In the genomic region with DNA sequence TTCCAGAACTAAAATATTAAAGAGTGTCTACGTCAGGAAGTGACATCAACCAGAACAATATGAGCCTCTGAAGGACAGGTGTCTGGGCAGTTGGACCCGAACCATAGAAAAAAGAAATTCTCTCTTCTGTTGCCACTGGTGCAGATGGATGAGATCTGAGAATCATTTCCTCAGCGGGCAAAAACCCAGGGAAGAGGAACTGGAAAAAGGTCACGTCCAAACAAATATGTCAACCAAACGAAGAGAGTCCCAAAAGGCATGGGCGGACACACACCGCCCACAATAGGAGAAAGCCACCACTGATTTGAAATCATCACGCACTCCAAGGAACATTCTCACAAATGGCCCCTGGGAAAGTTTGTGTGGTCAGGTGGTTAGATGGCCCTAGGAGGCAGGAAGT, we compare ENCODE assay signal across 22 cellular contexts.
A peak's percentile ranks its signal among the peaks of the same experiment; 100 is the strongest.
DNase-seq lines count a peak whose midpoint lies in the region; ATAC-seq and TF ChIP-seq lines count a peak whose summit lies in the region.
"Had no signal": no experiment of that assay in that cellular context is flagged by ENCODE, and none has a peak within 500 bp of the region (broad histone marks: within the 10 kb centered on the region; RNA-seq: fewer than 3 reads in every experiment).

No MANE protein-coding gene starts in this region.

- TF ChIP-seq CTCF in right atrium auricular region (IDR thresholded peaks at IDR 0.05), result no peak

- intact Hi-C loops in Right ventricle myocardium inferior (cut with DNase I), result no loop called here
- intact Hi-C loops in left ventricle myocardium superior (cut with micrococcal nuclease), result no loop called here
- intact Hi-C loops in left cardiac atrium (cut with DNase I), result no loop called here

- ATAC-seq in Right ventricle myocardium inferior (peak; percentile 27), left ventricle myocardium superior (peak; percentile 46), left cardiac atrium (no peak)
- ATAC-seq: CD8-positive, alpha-beta T cell; GM12878; GM23338; HCT116 had no signal

- H3K4me3 Mint-ChIP-seq in activated naive CD4-positive, alpha-beta T cell treated with anti-CD3 and anti-CD28 coated beads, Interleukin-2, amount 10 ng/mL, durations not matched to agents 7 days and 5 days, result no peak overlapping the region
- no peak overlapping the region for H3K4me3 Mint-ChIP-seq in immature natural killer cell
- H3K4me3 Mint-ChIP-seq: B cell; CD4-positive, CD25-positive, alpha-beta regulatory T cell; CD8-positive, alpha-beta T cell; GM23338; H9 had no signal

- H3K27me3 ChIP-seq in right atrium auricular region, result no peaks in the 10 kb centered on the region
- H3K27me3 ChIP-seq: BLaER1 had no signal

- no peak overlapping the region for H3K27ac Mint-ChIP-seq in activated naive CD4-positive, alpha-beta T cell treated with anti-CD3 and anti-CD28 coated beads, Interleukin-2, amount 10 ng/mL, durations not matched to agents 7 days and 5 days
- no peak overlapping the region for H3K27ac Mint-ChIP-seq in immature natural killer cell
- H3K27ac Mint-ChIP-seq: B cell; CD4-positive, CD25-positive, alpha-beta regulatory T cell; CD8-positive, alpha-beta T cell; GM23338; H9 had no signal

- no peaks in the 10 kb centered on the region for H3K9me3 ChIP-seq in right atrium auricular region
- H3K9me3 ChIP-seq: Caco-2 had no signal

- DNase-seq in Right ventricle myocardium inferior (ENCODE audit: missing footprints) (no peak), right atrium auricular region (ENCODE audit: low spot score) (no peak), left ventricle myocardium superior (no peak), left cardiac atrium (no peak), islet precursor cell (peak; percentile 35), MV-4-11 (lab: John Stamatoyannopoulos, UW) (no peak), immature natural killer cell (no peak)
- no peak for DNase-seq in activated naive CD4-positive, alpha-beta T cell treated with anti-CD3 and anti-CD28 coated beads, Interleukin-2, amount 10 ng/mL, durations not matched to agents 7 days and 5 days
- DNase-seq: Caco-2; CD4-positive, CD25-positive, alpha-beta regulatory T cell; CD8-positive, alpha-beta T cell; DMS153; DND-41; GDM1; H9 had no signal

- no peak overlapping the region for H3K27ac ChIP-seq in right atrium auricular region
- H3K27ac ChIP-seq: 22Rv1, BLaER1, C4-2B had no signal

- peaks cover 10% of the 10 kb centered on the region for H3K9me3 Mint-ChIP-seq in activated naive CD4-positive, alpha-beta T cell treated with anti-CD3 and anti-CD28 coated beads, Interleukin-2, amount 10 ng/mL, durations not matched to agents 7 days and 5 days
- H3K9me3 Mint-ChIP-seq in immature natural killer cell, result no peaks in the 10 kb centered on the region
- H3K9me3 Mint-ChIP-seq: CD8-positive, alpha-beta T cell; H9 had no signal

- H3K4me3 ChIP-seq in right atrium auricular region, result no peak overlapping the region
- H3K4me3 ChIP-seq: BLaER1, GM12878, GM23338 had no signal

- H3K36me3 Mint-ChIP-seq in activated naive CD4-positive, alpha-beta T cell treated with anti-CD3 and anti-CD28 coated beads, Interleukin-2, amount 10 ng/mL, durations not matched to agents 7 days and 5 days, result peaks cover 19% of the 10 kb centered on the region
- peaks cover 0 to 3% (median 0%) of the 10 kb centered on the region in 3 donors for H3K36me3 Mint-ChIP-seq in immature natural killer cell
- H3K36me3 Mint-ChIP-seq: CD8-positive, alpha-beta T cell had no signal

- no peaks in the 10 kb centered on the region for H3K36me3 ChIP-seq in right atrium auricular region

- H3K4me1 Mint-ChIP-seq in activated naive CD4-positive, alpha-beta T cell treated with anti-CD3 and anti-CD28 coated beads, Interleukin-2, amount 10 ng/mL, durations not matched to agents 7 days and 5 days, result peaks cover 5% of the 10 kb centered on the region
- H3K4me1 Mint-ChIP-seq in immature natural killer cell, result no peaks in the 10 kb centered on the region
- H3K4me1 Mint-ChIP-seq: B cell had no signal

- peaks cover 7% of the 10 kb centered on the region for H3K27me3 Mint-ChIP-seq in activated naive CD4-positive, alpha-beta T cell treated with anti-CD3 and anti-CD28 coated beads, Interleukin-2, amount 10 ng/mL, durations not matched to agents 7 days and 5 days
- H3K27me3 Mint-ChIP-seq in immature natural killer cell (ENCODE audit: low read depth in 3 of 3), result peaks cover 0 to 8% (median 1%) of the 10 kb centered on the region in 3 donors
- H3K27me3 Mint-ChIP-seq: B cell; CD4-positive, CD25-positive, alpha-beta regulatory T cell had no signal

- CTCF ChIA-PET in activated naive CD4-positive, alpha-beta T cell treated with anti-CD3 and anti-CD28 coated beads, Interleukin-2, amount 10 ng/mL, durations not matched to agents 7 days and 5 days (lab: Charles Lee), result interaction anchor here (0.6 kb wide), 1 partner anchor 166 kb away, joined by 3 read pairs; no protein-coding TSS in a partner anchor

- H3K4me1 ChIP-seq in right atrium auricular region, result peaks cover 0 to 1% of the 10 kb centered on the region in 2 donors
- H3K4me1 ChIP-seq: BLaER1, Caco-2 had no signal

Comparison
In these comparisons a context has a peak if more than half of its experiments do, and no peak if none do; other contexts are left out.
1. ATAC-seq: peak in Right ventricle myocardium inferior (single experiment) and left ventricle myocardium superior (single experiment); none in left cardiac atrium (0 of 2).